ENCODE assay signal across 11 cellular contexts in genomic region chr7:2116086-2116810, GRCh38.
DNase-seq lines count a peak whose midpoint lies in the region; ATAC-seq and TF ChIP-seq lines count a peak whose summit lies in the region.
"Had no signal": no experiment of that assay in that cellular context is flagged by ENCODE, and none has a peak within 500 bp of the region (broad histone marks: within the 10 kb centered on the region; RNA-seq: fewer than 3 reads in every experiment).

No MANE protein-coding gene starts in this region.

- H3K27me3 ChIP-seq in testis: no peaks in the 10 kb centered on the region

- peak; percentile 38 for DNase-seq in DMS 273 (lab: John Stamatoyannopoulos, UW; ENCODE audit: unreplicated experiment)
- no peak for DNase-seq in DMS 273 treated with DMSO at 0.1 percent for 48 hours (lab: John Stamatoyannopoulos, UW)
- peak; percentile 66 for DNase-seq in left ventricle myocardium superior
- peak; percentile 71 for DNase-seq in testis
- DNase-seq in NCI-H2107 treated with DMSO at 0.1 percent for 48 hours (lab: John Stamatoyannopoulos, UW; ENCODE audit: unreplicated experiment): no peak
- no peak for DNase-seq in NCI-H526 (lab: John Stamatoyannopoulos, UW)
- no peak for DNase-seq in NCI-H146 (lab: John Stamatoyannopoulos, UW)
- DNase-seq: effector memory CD4-positive, alpha-beta T cell; NCI-H187 had no signal

- no peak overlapping the region for H3K4me3 ChIP-seq in testis

- no peaks in the 10 kb centered on the region for H3K36me3 ChIP-seq in testis (ENCODE audit: low read depth, missing control alignments)

- TF ChIP-seq CTCF in testis (IDR thresholded peaks at IDR 0.05): no peak

- peak overlapping the region; percentile 64 for H3K27ac ChIP-seq in angular gyrus (ENCODE audit: low read depth, low read length)
- no peak overlapping the region for H3K27ac ChIP-seq in testis
- H3K27ac ChIP-seq: 22Rv1 had no signal

- peaks cover 32% of the 10 kb centered on the region for H3K4me1 ChIP-seq in testis

- WGBS in testis, 2 donors: 75 to 84% methylated on average over 17 to 20 of the region's 20 CpGs

- TF ChIP-seq POLR2A in testis (IDR thresholded peaks at IDR 0.05): no peak

- no peaks in the 10 kb centered on the region for H3K9me3 ChIP-seq in testis

- ATAC-seq in left ventricle myocardium superior: peak; percentile 79

- intact Hi-C loops in left ventricle myocardium superior (cut with micrococcal nuclease): no loop called here
- intact Hi-C loops in testis (cut with DNase I; ENCODE audit: low total_unique reads): no loop called here

Comparison
In these comparisons a context has a peak if more than half of its experiments do, and no peak if none do; other contexts are left out.
1. DNase-seq: peak in DMS 273 (single experiment), left ventricle myocardium superior (single experiment) and testis (single experiment); none in DMS 273 treated with DMSO at 0.1 percent for 48 hours (single experiment), NCI-H2107 treated with DMSO at 0.1 percent for 48 hours (single experiment), NCI-H526 (0 of 2) and NCI-H146 (single experiment).